8 cellular contexts compared by ENCODE assay signal in genomic region chr5:132736853-132737833, GRCh38. TPM values are rescaled to one million over a fixed set of nuclear protein-coding genes. Genes with fewer than 3 reads are reported as not detected.
DNase-seq lines count a peak whose midpoint lies in the region; ATAC-seq and TF ChIP-seq lines count a peak whose summit lies in the region.

Gene KIF3A (minus strand): TSS chr5:132737546. CDS start chr5:132737419, 127 bp downstream.

- H3K4me1 ChIP-seq in right atrium auricular region (peaks cover 0 to 10% of the 10 kb centered on the region in 2 donors), psoas muscle (peaks cover 7% of the 10 kb centered on the region), uterus (peaks cover 0 to 6% of the 10 kb centered on the region in 2 donors)

- H3K4me3 Mint-ChIP-seq in T-helper 17 cell = peak within 1 kb of the TSS; percentile 94

- H3K9me3 ChIP-seq in T-helper 17 cell (ENCODE audit: control insufficient read depth, low read length, poor library complexity, severe bottlenecking) (no peaks in the 10 kb centered on the region), right atrium auricular region (peaks cover 0 to 3% of the 10 kb centered on the region in 2 donors), psoas muscle (no peaks in the 10 kb centered on the region), uterus (no peaks in the 10 kb centered on the region)

- DNase-seq in NCI-H1694 treated with DMSO at 0.1 percent for 48 hours (lab: John Stamatoyannopoulos, UW) = peak; percentile 93
- DNase-seq in T-helper 17 cell = peak; percentile 97 to 98 (median 98)
- peak; percentile 94 for DNase-seq in right atrium auricular region (ENCODE audit: low spot score)
- peak; percentile 98 for DNase-seq in psoas muscle
- DNase-seq in uterus = peak; percentile 94 to 95

- peak; percentile 76 for TF ChIP-seq POLR2A in GM15510 (IDR thresholded peaks at IDR 0.05; ENCODE audit: borderline replicate concordance, extremely low read depth, insufficient read length)
- TF ChIP-seq POLR2A in uterus (IDR thresholded peaks at IDR 0.05) = peak; percentile 45 to 61

- H3K4me3 ChIP-seq in right atrium auricular region = peak within 1 kb of the TSS; percentile 85 to 87
- peak within 1 kb of the TSS; percentile 84 for H3K4me3 ChIP-seq in psoas muscle
- H3K4me3 ChIP-seq in uterus = peak within 1 kb of the TSS; percentile 59 to 77

- H3K36me3 Mint-ChIP-seq in T-helper 17 cell (ENCODE audit: low read depth) = peaks cover 8% of the 10 kb centered on the region

- H3K27me3 ChIP-seq in right atrium auricular region (no peaks in the 10 kb centered on the region), psoas muscle (ENCODE audit: insufficient read depth in 3 of 3, low read length in 2 of 3) (peaks cover 0 to 2% (median 2%) of the 10 kb centered on the region in 3 donors), uterus (no peaks in the 10 kb centered on the region)

- H3K36me3 ChIP-seq in right atrium auricular region (no peaks in the 10 kb centered on the region), psoas muscle (ENCODE audit: insufficient read depth in 1 of 2, low read depth in 1 of 2) (no peaks in the 10 kb centered on the region), uterus (no peaks in the 10 kb centered on the region)

- H3K27ac Mint-ChIP-seq in T-helper 17 cell = peak within 1 kb of the TSS; percentile 89

- intact Hi-C loops in psoas muscle (cut with DNase I) (no loop called here), uterus (cut with DNase I; ENCODE audit: low total_unique reads) (no loop called here)

- H3K4me1 Mint-ChIP-seq in T-helper 17 cell = peaks cover 33% of the 10 kb centered on the region

- H3K27ac ChIP-seq in angular gyrus (ENCODE audit: low read depth, low read length) = peak within 1 kb of the TSS; percentile 82
- peak within 1 kb of the TSS; percentile 66 to 76 for H3K27ac ChIP-seq in right atrium auricular region
- peak within 1 kb of the TSS; percentile 11 for H3K27ac ChIP-seq in psoas muscle
- peak within 1 kb of the TSS; percentile 73 to 77 for H3K27ac ChIP-seq in uterus

- WGBS in psoas muscle, 3 donors = 1 to 3% (median 1%) methylated on average over 68 to 81 of the region's 81 CpGs

- TF ChIP-seq CTCF in right atrium auricular region (IDR thresholded peaks at IDR 0.05) (peak in 1 of 2 donors; percentile 41), psoas muscle (IDR thresholded peaks at IDR 0.05) (peak; percentile 16), uterus (IDR thresholded peaks at IDR 0.05) (peak in 2 of 4 experiments; percentile 24 to 61)

- no peaks in the 10 kb centered on the region for H3K27me3 Mint-ChIP-seq in T-helper 17 cell

- ATAC-seq in HG02885 (IDR thresholded peaks at IDR 0.05; ENCODE audit: poor library complexity, unreplicated experiment) (peak; percentile 89), T-helper 17 cell (peak; percentile 90), psoas muscle (peak; percentile 99 to 100 (median 100))

RNA-seq across cellular contexts. Expression of gene KIF3A, which starts in this region (rescaled TPM):
- 10 to 100 TPM; 12.6 to 17.9 TPM for total RNA-seq in T-helper 17 cell
- 1 to 10 TPM; 5.6 to 7.2 TPM for total RNA-seq in right atrium auricular region
- 1 to 10 TPM; 3.6 to 5.8 (median 4.8) TPM for total RNA-seq in psoas muscle
- 1 to 10 TPM; 2.5 to 8.0 (median 2.9) TPM for polyA plus RNA-seq in psoas muscle
- 100 to 1,000 TPM in 1 of 4 donors, 10 to 100 TPM in 2, 1 to 10 TPM in 1; 5.9 to 203 (median 19.5) TPM for total RNA-seq in uterus

Comparison
In these comparisons a context has a peak if more than half of its experiments do, and no peak if none do; other contexts are left out.
1. Peak in every context shown above with its lines: DNase-seq, ATAC-seq, H3K4me3 ChIP-seq and H3K27ac ChIP-seq.
2. H3K27ac ChIP-seq: peak in every context shown above with its lines; median percentile 82 in angular gyrus; 75 in uterus; 71 in right atrium auricular region; 11 in psoas muscle.